9 cellular contexts compared by ENCODE assay signal in genomic region chr12:6996040-6996441, GRCh38. TPM values are rescaled to one million over a fixed set of nuclear protein-coding genes. Genes with fewer than 3 reads are reported as not detected.
DNase-seq lines count a peak whose midpoint lies in the region; TF ChIP-seq lines count a peak whose summit lies in the region.
"Had no signal": no experiment of that assay in that cellular context is flagged by ENCODE, and none has a peak within 500 bp of the region (broad histone marks: within the 10 kb centered on the region; RNA-seq: fewer than 3 reads in every experiment).

No MANE protein-coding gene starts in this region.

- DNase-seq in GM23248 (peak; percentile 76), adrenal gland (peak; percentile 81 to 90 (median 87)), myocyte (ENCODE audit: low read depth) (peak; percentile 90), NCI-H2029 treated with DMSO at 0.1 percent for 48 hours (lab: John Stamatoyannopoulos, UW) (no peak), NCI-H128 (lab: John Stamatoyannopoulos, UW; ENCODE audit: unreplicated experiment) (no peak), KBM-7 (no peak)
- DNase-seq: activated CD4-positive, CD25-positive, alpha-beta regulatory T cell; amygdala; NCI-H748 treated with DMSO at 0.1 percent for 48 hours had no signal

- H3K4me1 ChIP-seq in GM23248 (ENCODE audit: insufficient read depth) (peaks cover 6% of the 10 kb centered on the region; the same call in 1 of the 2 replicates), adrenal gland (replicated peaks in 1 of 2) (peaks cover 25 to 27% of the 10 kb centered on the region in 2 donors)

- H3K79me2 ChIP-seq in GM23248 (ENCODE audit: insufficient read depth) = no peaks in the 10 kb centered on the region

- no peak for TF ChIP-seq CTCF in adrenal gland (IDR thresholded peaks at IDR 0.05)

- H3K27me3 ChIP-seq in GM23248 (replicated peaks; ENCODE audit: insufficient read depth) (no peaks in the 10 kb centered on the region), adrenal gland (no peaks in the 10 kb centered on the region)

- TF ChIP-seq POLR2A in adrenal gland (IDR thresholded peaks at IDR 0.05) = no peak

- H3K9me3 ChIP-seq in GM23248 (ENCODE audit: low read depth) (no peaks in the 10 kb centered on the region), adrenal gland (replicated peaks in 1 of 3) (no peaks in the 10 kb centered on the region)

- 35 to 57% methylated on average over 2 of the region's 2 CpGs for WGBS in GM23248 (ENCODE audit: low coverage in 1 of 2, low lambda C conversion rate in 2 of 2, missing lambda C conversion rate in 2 of 2), 2 experiments
- 15 to 44% (median 34%) methylated on average over 2 of the region's 2 CpGs for WGBS in adrenal gland, 4 donors

- H3K4me2 ChIP-seq in GM23248 (ENCODE audit: unreplicated experiment) = no peak overlapping the region

- intact Hi-C loops in adrenal gland (cut with DNase I) = no loop called here

- H3K4me3 ChIP-seq in GM23248 (no peak overlapping the region), adrenal gland (no peak overlapping the region)

- no peak overlapping the region for H3K27ac ChIP-seq in GM23248
- H3K27ac ChIP-seq in adrenal gland = peak overlapping the region in 4 of 5 donors; percentile 31 to 75 (median 49)

- no peaks in the 10 kb centered on the region; the same call in 1 of the 2 replicates for H3F3A ChIP-seq in GM23248 (ENCODE audit: insufficient read depth)

- H3K36me3 ChIP-seq in GM23248 (ENCODE audit: low read depth) (0 out of 2 replicates have a peak, but pooled peaks cover 18% of the 10 kb centered on the region), adrenal gland (replicated peaks in 1 of 2) (peaks cover 0 to 6% of the 10 kb centered on the region in 2 donors)

- no peaks in the 10 kb centered on the region for H3K9me2 ChIP-seq in GM23248 (ENCODE audit: insufficient read depth)

- no peaks in the 10 kb centered on the region for H4K20me1 ChIP-seq in GM23248 (ENCODE audit: insufficient read depth)

- in situ Hi-C loops in GM23248 (cut with MboI) (no loop called here), KBM-7 (cut with MboI; ENCODE audit: low pct_unique_long_range_greater_than_20kb, low sequenced_read_pairs) (no loop called here)

- H3K9ac ChIP-seq in GM23248 = no peak overlapping the region

- H2AFZ ChIP-seq in GM23248 = no peak overlapping the region

RNA-seq across cellular contexts. Expression of gene LPCAT3, which starts 22.2 kb away (rescaled TPM):
- 7.7 and 11.8 TPM in 2 replicates for total RNA-seq in GM23248 (2014; rRNA removed; shearing (Covaris generic))
- 19.7 and 20.4 TPM in 2 replicates for polyA plus RNA-seq in GM23248 (2016; fragmentation: Nextera tagmentation; extraction: Ambion mirVana)
- total RNA-seq in adrenal gland = 100 to 1,000 TPM in 2 of 8 donors, 10 to 100 TPM in 6; 48.5 to 146 (median 80.4) TPM
- 10 to 100 TPM; 40.4 to 87.5 (median 49.3) TPM for polyA plus RNA-seq in adrenal gland
- total RNA-seq in myocyte = 55.7 and 79.8 TPM in 2 replicates
- 47.5 TPM for polyA plus RNA-seq in myocyte (2012)

RNA-seq across cellular contexts. Expression of gene EMG1, which starts 25.3 kb away (rescaled TPM):
- 25.9 and 39.2 TPM in 2 replicates for total RNA-seq in GM23248 (2014; rRNA removed; shearing (Covaris generic))
- polyA plus RNA-seq in GM23248 (2016; fragmentation: Nextera tagmentation; extraction: Ambion mirVana) = 68.6 and 72.1 TPM in 2 replicates
- 10 to 100 TPM; 21.9 to 54.4 (median 39.2) TPM for total RNA-seq in adrenal gland
- polyA plus RNA-seq in adrenal gland = 10 to 100 TPM; 14.2 to 43.1 (median 15.6) TPM
- total RNA-seq in myocyte = 33.3 and 52.3 TPM in 2 replicates
- 50.7 TPM for polyA plus RNA-seq in myocyte (2012)

RNA-seq across cellular contexts. Expression of gene PHB2, which starts 25.6 kb away (rescaled TPM):
- 212 and 221 TPM in 2 replicates for total RNA-seq in GM23248 (2014; rRNA removed; shearing (Covaris generic))
- polyA plus RNA-seq in GM23248 (2016; fragmentation: Nextera tagmentation; extraction: Ambion mirVana) = 130 and 137 TPM in 2 replicates
- total RNA-seq in adrenal gland = 100 to 1,000 TPM; 158 to 344 (median 227) TPM
- 100 to 1,000 TPM; 128 to 222 (median 131) TPM for polyA plus RNA-seq in adrenal gland
- total RNA-seq in myocyte = 222 and 275 TPM in 2 replicates
- polyA plus RNA-seq in myocyte (2012) = 163 TPM

RNA-seq across cellular contexts. Expression of gene PTPN6, which starts 44.9 kb away (rescaled TPM):
- total RNA-seq in GM23248 (2014; rRNA removed; shearing (Covaris generic)) = not detected in 2 replicates
- polyA plus RNA-seq in GM23248 (2016; fragmentation: Nextera tagmentation; extraction: Ambion mirVana) (0.21 and 0.35 TPM in 2 replicates), adrenal gland (100 to 1,000 TPM in 2 of 3 donors, 10 to 100 TPM in 1; 36.2 to 204 (median 127) TPM)
- total RNA-seq in adrenal gland (10 to 100 TPM; 24.5 to 86.2 (median 63.5) TPM), myocyte (1.5 TPM in 1 of 2 replicates, not detected in the other)
- polyA plus RNA-seq in myocyte (2012) = 0.76 TPM

RNA-seq across cellular contexts. Expression of gene C12orf57, which starts 52.2 kb away (rescaled TPM):
- total RNA-seq in GM23248 (2014; rRNA removed; shearing (Covaris generic)) = 261 and 264 TPM in 2 replicates
- polyA plus RNA-seq in GM23248 (2016; fragmentation: Nextera tagmentation; extraction: Ambion mirVana) (247 and 257 TPM in 2 replicates), adrenal gland (100 to 1,000 TPM in 2 of 3 donors, 10 to 100 TPM in 1; 58.4 to 335 (median 271) TPM)
- total RNA-seq in adrenal gland (100 to 1,000 TPM; 152 to 505 (median 289) TPM), myocyte (116 and 166 TPM in 2 replicates)
- polyA plus RNA-seq in myocyte (2012) = 196 TPM

Comparison
In these comparisons a context has a peak if more than half of its experiments do, and no peak if none do; other contexts are left out.
1. DNase-seq: peak in GM23248 (single experiment), adrenal gland (7 of 7) and myocyte (single experiment); none in NCI-H2029 treated with DMSO at 0.1 percent for 48 hours (single experiment), NCI-H128 (single experiment) and KBM-7 (single experiment).